ENCODE assay signal across 1 cellular context in the genomic region with DNA sequence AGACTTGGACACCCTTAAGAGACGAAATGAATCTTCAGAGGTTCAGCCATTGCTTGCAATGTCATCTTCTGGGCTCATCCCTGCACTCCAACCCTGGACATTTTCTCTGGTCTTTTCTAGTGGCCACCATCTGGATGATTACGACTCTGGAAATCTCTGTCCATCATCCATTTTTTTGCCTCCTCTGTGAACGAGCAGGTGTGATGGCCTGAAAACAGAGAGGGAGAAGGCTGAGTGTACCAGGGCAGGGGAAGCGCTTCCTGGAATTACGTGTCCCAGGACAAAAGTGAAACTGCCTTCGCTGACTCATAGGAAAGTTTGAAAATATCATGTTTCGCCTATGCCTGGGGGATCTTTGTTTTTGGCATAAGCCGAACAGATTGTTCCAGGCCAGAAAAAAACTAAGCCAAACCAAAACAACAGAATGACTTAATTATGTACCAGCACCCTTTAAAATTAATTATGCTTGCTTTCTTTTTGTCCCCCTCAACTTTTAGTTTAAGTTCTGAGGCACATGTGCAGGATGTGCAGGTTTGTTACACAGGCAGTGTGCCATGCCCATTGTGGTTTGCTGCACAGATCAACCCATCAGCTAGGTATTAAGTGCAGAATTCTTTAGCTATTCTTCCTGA.
TF ChIP-seq lines count a peak whose summit lies in the region.

No MANE protein-coding gene starts in this region.

TF ChIP-seq in WTC11, 78 proteins besides CTCF, POLR2A, EP300 and RAD21 (continued from another document):
- TF ChIP-seq, protein P1, sequence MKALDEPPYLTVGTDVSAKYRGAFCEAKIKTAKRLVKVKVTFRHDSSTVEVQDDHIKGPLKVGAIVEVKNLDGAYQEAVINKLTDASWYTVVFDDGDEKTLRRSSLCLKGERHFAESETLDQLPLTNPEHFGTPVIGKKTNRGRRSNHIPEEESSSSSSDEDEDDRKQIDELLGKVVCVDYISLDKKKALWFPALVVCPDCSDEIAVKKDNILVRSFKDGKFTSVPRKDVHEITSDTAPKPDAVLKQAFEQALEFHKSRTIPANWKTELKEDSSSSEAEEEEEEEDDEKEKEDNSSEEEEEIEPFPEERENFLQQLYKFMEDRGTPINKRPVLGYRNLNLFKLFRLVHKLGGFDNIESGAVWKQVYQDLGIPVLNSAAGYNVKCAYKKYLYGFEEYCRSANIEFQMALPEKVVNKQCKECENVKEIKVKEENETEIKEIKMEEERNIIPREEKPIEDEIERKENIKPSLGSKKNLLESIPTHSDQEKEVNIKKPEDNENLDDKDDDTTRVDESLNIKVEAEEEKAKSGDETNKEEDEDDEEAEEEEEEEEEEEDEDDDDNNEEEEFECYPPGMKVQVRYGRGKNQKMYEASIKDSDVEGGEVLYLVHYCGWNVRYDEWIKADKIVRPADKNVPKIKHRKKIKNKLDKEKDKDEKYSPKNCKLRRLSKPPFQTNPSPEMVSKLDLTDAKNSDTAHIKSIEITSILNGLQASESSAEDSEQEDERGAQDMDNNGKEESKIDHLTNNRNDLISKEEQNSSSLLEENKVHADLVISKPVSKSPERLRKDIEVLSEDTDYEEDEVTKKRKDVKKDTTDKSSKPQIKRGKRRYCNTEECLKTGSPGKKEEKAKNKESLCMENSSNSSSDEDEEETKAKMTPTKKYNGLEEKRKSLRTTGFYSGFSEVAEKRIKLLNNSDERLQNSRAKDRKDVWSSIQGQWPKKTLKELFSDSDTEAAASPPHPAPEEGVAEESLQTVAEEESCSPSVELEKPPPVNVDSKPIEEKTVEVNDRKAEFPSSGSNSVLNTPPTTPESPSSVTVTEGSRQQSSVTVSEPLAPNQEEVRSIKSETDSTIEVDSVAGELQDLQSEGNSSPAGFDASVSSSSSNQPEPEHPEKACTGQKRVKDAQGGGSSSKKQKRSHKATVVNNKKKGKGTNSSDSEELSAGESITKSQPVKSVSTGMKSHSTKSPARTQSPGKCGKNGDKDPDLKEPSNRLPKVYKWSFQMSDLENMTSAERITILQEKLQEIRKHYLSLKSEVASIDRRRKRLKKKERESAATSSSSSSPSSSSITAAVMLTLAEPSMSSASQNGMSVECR (CRISPR knock-in tag; IDR thresholded peaks at IDR 0.05; ENCODE audit: borderline replicate concordance) = no peak
- no peak for TF ChIP-seq JAZF1 (CRISPR knock-in tag; IDR thresholded peaks at IDR 0.05)
